In the genomic region with DNA sequence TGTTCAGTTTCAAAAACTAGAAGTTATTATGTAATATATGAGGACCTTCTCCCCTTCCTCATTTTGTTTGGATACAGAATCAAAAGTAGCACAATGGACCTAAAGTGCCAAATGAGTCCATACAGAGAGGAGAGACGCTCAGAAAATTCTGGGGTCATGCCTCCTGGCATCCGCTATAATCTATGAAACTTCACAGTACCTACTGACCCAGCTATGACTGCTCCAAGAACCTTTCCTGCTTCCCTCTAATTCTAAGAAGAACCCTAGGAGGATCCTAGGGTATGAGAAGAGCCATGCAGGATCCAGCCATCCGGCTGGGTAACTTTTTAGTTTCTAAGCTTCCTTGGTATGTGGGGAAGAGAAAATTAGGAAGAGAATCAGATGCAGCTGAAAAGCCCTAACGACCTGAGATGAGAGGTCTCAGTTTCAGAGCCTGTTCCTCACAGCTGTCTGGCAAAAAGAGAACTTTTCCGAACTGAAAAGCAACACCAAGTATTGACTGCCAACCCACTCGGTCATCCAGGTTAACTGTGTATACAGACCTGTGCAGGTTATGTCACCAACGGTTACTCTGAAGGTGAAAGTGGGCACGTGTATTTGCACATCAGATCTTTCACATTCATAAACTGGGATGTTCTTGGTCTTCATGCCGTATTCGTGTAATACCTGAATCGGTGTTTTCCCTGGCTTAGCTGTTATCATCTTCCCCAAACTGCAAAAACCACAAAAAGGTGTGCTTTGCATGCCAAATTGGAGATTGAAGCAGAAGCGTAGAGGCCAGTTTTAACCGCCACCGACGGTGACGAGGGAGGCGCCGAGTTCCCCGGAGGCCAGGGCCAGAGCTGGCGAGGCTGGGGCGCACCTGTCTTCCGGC, we compare ENCODE assay signal across 8 cellular contexts. TPM values are rescaled to one million over a fixed set of nuclear protein-coding genes. Genes with fewer than 3 reads are reported as not detected.
DNase-seq lines count a peak whose midpoint lies in the region; ATAC-seq lines count a peak whose summit lies in the region.

No MANE protein-coding gene starts in this region.

- intact Hi-C loops in left colon (cut with DNase I, micrococcal nuclease) = no loop called here

- peak; percentile 52 for ATAC-seq in GM21526 (IDR thresholded peaks at IDR 0.05; ENCODE audit: low FRiP score, unreplicated experiment)
- ATAC-seq in left colon = peak; percentile 9

- DNase-seq in NCI-H2196 (lab: John Stamatoyannopoulos, UW; ENCODE audit: unreplicated experiment) = peak; percentile 35
- DNase-seq in NCI-H2196 treated with DMSO at 0.1 percent for 48 hours (lab: John Stamatoyannopoulos, UW; ENCODE audit: unreplicated experiment) = no peak
- DNase-seq in HT-29 (ENCODE audit: low spot score) = peak; percentile 74
- peak in 1 of 2 donors; percentile 16 for DNase-seq in left colon
- peak in 4 of 49 donors; percentile 23 to 40 (median 32) for DNase-seq in substantia nigra (lab: John Stamatoyannopoulos, UW)
- no peak for DNase-seq in cortex of kidney (lab: John Stamatoyannopoulos, UW)

- H3K27ac ChIP-seq in angular gyrus (ENCODE audit: low read depth, low read length) (peak overlapping the region; percentile 96), substantia nigra (ENCODE audit: low read depth, low read length, poor library complexity, severe bottlenecking) (peak overlapping the region; percentile 92)

RNA-seq across cellular contexts. Expression of gene PRKRA, which starts 1.0 kb away (rescaled TPM):
- total RNA-seq in HT-29 (2014; rRNA removed; shearing (Covaris generic)) = 45.1 and 53.5 TPM in 2 replicates
- 10 to 100 TPM; 31.1 to 31.4 TPM for total RNA-seq in left colon

RNA-seq across cellular contexts. Expression of gene PJVK, which starts 1.2 kb away (rescaled TPM):
- total RNA-seq in HT-29 (2014; rRNA removed; shearing (Covaris generic)) = 0.23 and 0.26 TPM in 2 replicates
- 1 to 10 TPM; 1.1 TPM for total RNA-seq in left colon

RNA-seq across cellular contexts. Expression of gene FKBP7, which starts 28.5 kb away (rescaled TPM):
- total RNA-seq in HT-29 (2014; rRNA removed; shearing (Covaris generic)) = 0.03 and 0.55 TPM in 2 replicates
- total RNA-seq in left colon = 1 to 10 TPM; 2.4 to 3.5 TPM

RNA-seq across cellular contexts. Expression of gene PLEKHA3, which starts 30.3 kb away (rescaled TPM):
- 4.4 and 5.2 TPM in 2 replicates for total RNA-seq in HT-29 (2014; rRNA removed; shearing (Covaris generic))
- total RNA-seq in left colon = 10 to 100 TPM; 17.7 to 31.9 TPM

Comparison
In these comparisons a context has a peak if more than half of its experiments do, and no peak if none do; other contexts are left out.
1. DNase-seq: peak in NCI-H2196 (single experiment) and HT-29 (single experiment); none in NCI-H2196 treated with DMSO at 0.1 percent for 48 hours (single experiment) and cortex of kidney (single experiment).